In genomic region chr19:30668521-30669155, GRCh38 we compare ENCODE assay signal across 8 cellular contexts.
"Had no signal": no experiment of that assay in that cellular context is flagged by ENCODE, and none has a peak within 500 bp of the region (broad histone marks: within the 10 kb centered on the region; RNA-seq: fewer than 3 reads in every experiment).

No MANE protein-coding gene starts in this region.

- H3K9me3 ChIP-seq: body of pancreas, lower lobe of right lung, pancreas, sigmoid colon, tibial artery, uterus had no signal

- H3K27ac ChIP-seq: body of pancreas, lower lobe of right lung, neural progenitor cell, pancreas, sigmoid colon, tibial artery, uterus had no signal

- H3K4me3 ChIP-seq: body of pancreas, lower lobe of right lung, neural progenitor cell, pancreas, sigmoid colon, tibial artery, uterus had no signal

- H3K9ac ChIP-seq: neural progenitor cell had no signal

- DNase-seq: activated B cell treated with CpG ODN at 0.5 μM for 24 hours had no signal

- H3K36me3 ChIP-seq: lower lobe of right lung, neural progenitor cell, pancreas, sigmoid colon, tibial artery, uterus had no signal

- ATAC-seq: body of pancreas, pancreas had no signal
